Comparison of ENCODE assay signal across 27 cellular contexts in genomic region chr4:89329280-89329679, GRCh38. TPM values are rescaled to one million over a fixed set of nuclear protein-coding genes. Genes with fewer than 3 reads are reported as not detected.
"Had no signal": no experiment of that assay in that cellular context is flagged by ENCODE, and none has a peak within 500 bp of the region (broad histone marks: within the 10 kb centered on the region; RNA-seq: fewer than 3 reads in every experiment).

No MANE protein-coding gene starts in this region.

- H3K4me3 Mint-ChIP-seq: naive thymus-derived CD8-positive, alpha-beta T cell; natural killer cell treated with Interleukin-12 subunit alpha and Interleukin-12 subunit beta and Interleukin-15 and Interleukin-18, amount 100 ng/mL, for 72 hours; nephron progenitor cell; neural crest cell; stimulated activated naive B cell treated with anti-CD40 and anti-IgM and Interleukin-4, amounts not matched to agents 10 μg/mL and 1 μg/mL and 100 μg/mL, for 72 hours; stimulated activated naive CD8-positive, alpha-beta T cell treated with anti-CD3 and anti-CD28 coated beads, Interleukin-15, Interleukin-2, amounts not matched to agents 100 ng/mL and 50 ng/mL, for 24 hours had no signal

- H3K4me3 ChIP-seq: pancreas, psoas muscle, right lobe of liver, sigmoid colon, stomach, thoracic aorta, thyroid gland, tibial nerve, upper lobe of left lung, vagina had no signal

- H3K9me3 Mint-ChIP-seq: natural killer cell treated with Interleukin-12 subunit alpha and Interleukin-12 subunit beta and Interleukin-15 and Interleukin-18, amount 100 ng/mL, for 72 hours; nephron progenitor cell; stimulated activated naive B cell treated with anti-CD40 and anti-IgM and Interleukin-4, amounts not matched to agents 10 μg/mL and 1 μg/mL and 100 μg/mL, for 72 hours had no signal

- H3K36me3 ChIP-seq: neutrophil, pancreas, right lobe of liver, sigmoid colon, stomach, thoracic aorta, thyroid gland, tibial nerve, upper lobe of left lung, vagina had no signal

- DNase-seq: naive thymus-derived CD8-positive, alpha-beta T cell; nephron progenitor cell; nucleus accumbens; pancreas; psoas muscle; right cardiac atrium; right lobe of liver; sigmoid colon; small intestine; stimulated activated CD4-positive, alpha-beta T cell treated with anti-CD3 and anti-CD28 coated beads, Interleukin-15, amount 100 ng/mL, for 24 hours; stimulated activated CD4-positive, alpha-beta T cell treated with anti-CD3 and anti-CD28 coated beads, Interleukin-4, amount 100 ng/mL, for 1 hour; stimulated activated CD4-positive, alpha-beta T cell treated with anti-CD3 and anti-CD28 coated beads, Interleukin-4, amount 100 ng/mL, for 4 hours; stimulated activated CD8-positive, alpha-beta memory T cell treated with anti-CD3 and anti-CD28 coated beads, Interleukin-4, amount 100 ng/mL, for 48 hours; stimulated activated naive B cell treated with anti-CD40 and anti-IgM and Interleukin-4, amounts not matched to agents 10 μg/mL and 1 μg/mL and 100 μg/mL, for 72 hours; stimulated activated naive CD4-positive, alpha-beta T cell treated with Interleukin-2 at 50 U/mL for 16 hours; stomach; thyroid gland; trophoblast cell; upper lobe of left lung had no signal

- H3K4me1 ChIP-seq: pancreas, psoas muscle, right lobe of liver, sigmoid colon, thyroid gland, tibial nerve, upper lobe of left lung, vagina had no signal

- H3K27me3 ChIP-seq: neutrophil, pancreas, right lobe of liver, sigmoid colon, stomach, thyroid gland, tibial nerve, upper lobe of left lung, vagina had no signal

- H3K27ac ChIP-seq: neutrophil, pancreas, psoas muscle, right lobe of liver, sigmoid colon, stomach, thoracic aorta, thyroid gland, tibial nerve, upper lobe of left lung, vagina had no signal

- H3K27ac Mint-ChIP-seq: natural killer cell treated with Interleukin-12 subunit alpha and Interleukin-12 subunit beta and Interleukin-15 and Interleukin-18, amount 100 ng/mL, for 72 hours; nephron progenitor cell; stimulated activated naive B cell treated with anti-CD40 and anti-IgM and Interleukin-4, amounts not matched to agents 10 μg/mL and 1 μg/mL and 100 μg/mL, for 72 hours; stimulated activated naive CD8-positive, alpha-beta T cell treated with anti-CD3 and anti-CD28 coated beads, Interleukin-15, Interleukin-2, amounts not matched to agents 100 ng/mL and 50 ng/mL, for 24 hours had no signal

- H3K4me1 Mint-ChIP-seq: nephron progenitor cell, neural crest cell had no signal

- H3K36me3 Mint-ChIP-seq: natural killer cell treated with Interleukin-12 subunit alpha and Interleukin-12 subunit beta and Interleukin-15 and Interleukin-18, amount 100 ng/mL, for 72 hours; stimulated activated naive B cell treated with anti-CD40 and anti-IgM and Interleukin-4, amounts not matched to agents 10 μg/mL and 1 μg/mL and 100 μg/mL, for 72 hours had no signal

- H3K9me3 ChIP-seq: neutrophil, pancreas, psoas muscle, right lobe of liver, sigmoid colon, stomach, thoracic aorta, thyroid gland, upper lobe of left lung, vagina had no signal

- ATAC-seq: naive thymus-derived CD8-positive, alpha-beta T cell; natural killer cell treated with Interleukin-12 subunit alpha and Interleukin-12 subunit beta and Interleukin-15 and Interleukin-18, amount 100 ng/mL, for 72 hours; pancreas; psoas muscle; right cardiac atrium; right lobe of liver; stimulated activated naive B cell treated with anti-CD40 and anti-IgM and Interleukin-4, amounts not matched to agents 10 μg/mL and 1 μg/mL and 100 μg/mL, for 72 hours had no signal

- H3K27me3 Mint-ChIP-seq: naive thymus-derived CD8-positive, alpha-beta T cell; natural killer cell treated with Interleukin-12 subunit alpha and Interleukin-12 subunit beta and Interleukin-15 and Interleukin-18, amount 100 ng/mL, for 72 hours; stimulated activated naive CD8-positive, alpha-beta T cell treated with anti-CD3 and anti-CD28 coated beads, Interleukin-15, Interleukin-2, amounts not matched to agents 100 ng/mL and 50 ng/mL, for 24 hours had no signal

RNA-seq across cellular contexts. Expression of gene GPRIN3, which starts 21.7 kb away (rescaled TPM):
- total RNA-seq: osteocyte had no signal
